ENCODE assay signal across 8 cellular contexts in the genomic region with DNA sequence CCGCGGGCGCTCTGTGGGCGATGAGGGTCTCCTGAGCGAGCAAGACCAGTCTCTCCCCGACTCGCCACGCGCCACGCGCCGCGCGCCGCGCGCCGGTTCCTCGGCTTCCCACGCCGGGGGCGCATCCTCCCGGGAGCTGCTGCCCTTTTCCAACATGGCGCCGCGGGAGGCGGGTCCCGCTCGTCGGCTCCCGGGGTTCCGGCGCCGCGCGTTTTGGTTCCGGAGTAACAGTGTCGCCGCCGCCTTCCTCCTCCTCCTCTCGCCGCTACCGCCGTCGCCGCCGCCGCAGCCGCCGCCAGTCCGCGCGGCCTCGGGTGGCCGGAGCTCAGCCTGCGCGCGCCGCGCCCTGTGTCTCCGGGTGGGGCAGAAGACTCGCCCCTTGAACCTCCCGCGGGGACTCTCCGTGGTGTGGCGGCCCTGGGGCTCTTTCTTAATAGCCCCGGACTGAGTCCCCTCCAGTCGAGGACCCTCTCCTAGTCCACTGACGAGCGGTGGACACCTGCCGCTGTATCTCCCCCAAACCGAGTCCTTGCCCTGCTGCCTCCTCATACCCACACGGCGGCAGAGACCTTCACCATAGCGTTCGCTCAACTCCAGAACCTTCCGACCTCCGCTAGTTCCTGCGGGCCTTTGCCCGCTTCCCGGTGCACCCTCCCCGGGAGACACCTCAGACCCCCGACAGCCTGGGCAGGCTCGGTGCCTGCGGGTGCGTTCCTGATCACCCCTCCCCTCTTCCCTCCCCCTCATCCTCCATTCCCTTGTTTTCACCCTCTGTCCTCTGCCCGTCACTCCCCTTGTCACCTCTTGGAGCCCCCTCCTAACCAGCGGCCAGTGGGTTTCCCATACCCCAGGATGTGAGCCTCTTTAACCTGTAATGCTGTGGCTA. TPM values are rescaled to one million over a fixed set of nuclear protein-coding genes. Genes with fewer than 3 reads are reported as not detected.
A peak's percentile ranks its signal among the peaks of the same experiment; 100 is the strongest.
DNase-seq lines count a peak whose midpoint lies in the region; FAIRE-seq and TF ChIP-seq lines count a peak whose summit lies in the region.

Gene MAP2K5 (plus strand): TSS at position 242 of the 886 bp plus-strand sequence. CDS start 633 bp downstream, at position 875.

- no peak for FAIRE-seq in GM19239 (lab: Jason Lieb, UNC)

- H3K9me3 ChIP-seq in KOPT-K1 (ENCODE audit: insufficient read depth, low read length, poor library complexity, severe bottlenecking), result no peaks in the 10 kb centered on the region

- peaks cover 24% of the 10 kb centered on the region for H3K36me3 ChIP-seq in KOPT-K1 (ENCODE audit: insufficient read depth, low read length)

- peak; percentile 28 for DNase-seq in AG09319 (ENCODE audit: extremely low read depth, low read depth)
- peak; percentile 59 for DNase-seq in GM19239 (ENCODE audit: insufficient read length, low spot score)
- DNase-seq in SK-N-DZ (ENCODE audit: low spot score), result peak; percentile 70
- peak; percentile 85 for DNase-seq in activated naive CD4-positive, alpha-beta T cell treated with Interleukin-2 at 50 U/mL for 16 hours
- peak; percentile 76 for DNase-seq in germinal center (ENCODE audit: low spot score)
- peak in 55 of 56 donors; percentile 24 to 93 (median 79) for DNase-seq in nucleus accumbens (lab: John Stamatoyannopoulos, UW)

- H3K27ac ChIP-seq in KOPT-K1 (ENCODE audit: low read depth, low read length, poor library complexity, severe bottlenecking), result peak within 1 kb of the TSS; percentile 74

- TF ChIP-seq CTCF in AG09319 (IDR thresholded peaks at IDR 0.05; ENCODE audit: low read depth, low read length), result no peak
- no peak for TF ChIP-seq CTCF in subcutaneous adipose tissue (IDR thresholded peaks at IDR 0.05; ENCODE audit: low read depth)

RNA-seq across cellular contexts. Expression of gene MAP2K5, which starts in this region (rescaled TPM):
- polyA plus RNA-seq in SK-N-DZ (2014; cell fraction: cytosol; rRNA removed), result 8.7 and 10.4 TPM in 2 replicates
- polyA plus RNA-seq in SK-N-DZ (2014; cell fraction: nucleus; rRNA removed), result 5.2 and 10.9 TPM in 2 replicates
- 10 to 100 TPM; 20.7 to 23.4 (median 22.3) TPM for total RNA-seq in subcutaneous adipose tissue

Comparison
In these comparisons a context has a peak if more than half of its experiments do, and no peak if none do; other contexts are left out.
1. Peak in every context shown above with its lines: DNase-seq and H3K27ac ChIP-seq.
2. DNase-seq: peak in every context shown above with its lines; median percentile 85 in activated naive CD4-positive, alpha-beta T cell treated with Interleukin-2 at 50 U/mL for 16 hours; 79 in nucleus accumbens; 76 in germinal center; 70 in SK-N-DZ; 59 in GM19239; 28 in AG09319.